Comparison of ENCODE assay signal across 26 cellular contexts in the genomic region with DNA sequence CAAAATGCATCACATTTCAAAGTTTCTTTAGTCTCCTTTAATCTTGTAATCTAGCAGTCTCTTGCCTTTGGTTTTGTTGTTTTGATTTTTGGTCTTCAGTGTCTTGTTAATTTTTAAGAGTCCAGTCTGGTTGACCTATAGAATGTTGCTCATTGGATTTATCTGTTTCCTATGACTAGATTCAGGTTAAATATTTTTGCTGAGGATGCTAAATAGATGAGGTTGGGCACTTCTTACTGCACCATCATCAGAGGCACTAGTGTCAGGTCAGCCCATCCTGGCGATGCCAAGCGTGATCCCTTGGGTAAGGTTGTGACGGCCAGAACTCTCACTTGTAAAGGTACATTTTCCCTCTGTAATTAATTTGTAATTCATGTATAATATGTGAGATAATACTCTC.
"Had no signal": no experiment of that assay in that cellular context is flagged by ENCODE, and none has a peak within 500 bp of the region (broad histone marks: within the 10 kb centered on the region; RNA-seq: fewer than 3 reads in every experiment).

No MANE protein-coding gene starts in this region.

- H3K4me3 ChIP-seq: coronary artery, dorsolateral prefrontal cortex, esophagus muscularis mucosa, gastroesophageal sphincter, heart left ventricle, hepatocyte, lower lobe of right lung, mucosa of descending colon had no signal

- H3K27me3 ChIP-seq: dorsolateral prefrontal cortex, esophagus muscularis mucosa, foreskin keratinocyte, gastroesophageal sphincter, hepatocyte had no signal

- H2AFZ ChIP-seq: hepatocyte had no signal

- H3K9me3 Mint-ChIP-seq: mesothelial cell of epicardium, naive B cell had no signal

- H3K4me3 Mint-ChIP-seq: immature natural killer cell, mesothelial cell of epicardium had no signal

- DNase-seq: dermis blood vessel endothelial cell; dorsolateral prefrontal cortex; effector CD4-positive, alpha-beta T cell; effector memory CD4-positive, alpha-beta T cell; foreskin keratinocyte; heart left ventricle; hypothalamus; immature natural killer cell; islet precursor cell; kidney; kidney glomerular epithelial cell; left colon; left ventricle myocardium superior; lower lobe of right lung; mesenchymal stem cell; mucosa of descending colon; naive B cell had no signal

- FAIRE-seq: colon, endothelial cell of umbilical vein, frontal cortex, kidney had no signal

- H3K4me2 ChIP-seq: hepatocyte had no signal

- H3K9me3 ChIP-seq: esophagus muscularis mucosa, gastroesophageal sphincter, heart left ventricle, lower lobe of right lung, mucosa of descending colon had no signal

- H3K27ac Mint-ChIP-seq: immature natural killer cell, mesothelial cell of epicardium had no signal

- H3K27ac ChIP-seq: coronary artery, esophagus muscularis mucosa, foreskin keratinocyte, gastroesophageal sphincter, hepatocyte, lower lobe of right lung had no signal

- ATAC-seq: foreskin keratinocyte, gastroesophageal sphincter, heart left ventricle, left colon, left lobe of liver, left ventricle myocardium superior, lower lobe of right lung, mucosa of descending colon had no signal
